Comparison of ENCODE assay signal across 5 cellular contexts in the genomic region with DNA sequence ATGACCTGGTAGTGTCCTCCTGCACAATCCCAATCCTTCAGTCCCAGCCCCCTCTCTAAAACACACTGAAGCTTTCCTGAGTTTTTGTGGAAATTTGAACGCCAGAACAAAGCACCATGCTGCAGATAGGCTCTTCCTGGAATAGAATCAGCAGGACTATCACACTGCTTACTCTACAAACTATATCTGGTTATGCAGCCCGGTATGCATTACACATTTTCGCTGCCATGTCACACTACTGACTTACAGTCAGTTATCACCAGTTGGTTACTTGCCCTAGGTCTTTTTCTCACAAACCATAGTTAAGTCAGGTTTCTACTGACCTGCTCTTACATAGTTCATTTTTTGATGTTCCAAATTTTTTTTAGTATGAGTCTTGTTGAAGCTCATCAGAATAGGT. TPM values are rescaled to one million over a fixed set of nuclear protein-coding genes. Genes with fewer than 3 reads are reported as not detected.
"Had no signal": no experiment of that assay in that cellular context is flagged by ENCODE, and none has a peak within 500 bp of the region (broad histone marks: within the 10 kb centered on the region; RNA-seq: fewer than 3 reads in every experiment).

No MANE protein-coding gene starts in this region.

- ATAC-seq: GM23338 had no signal

- DNase-seq: H9, HCEC 1CT, IMR-90 had no signal

- H2AFZ ChIP-seq: GM23338 had no signal

- H3K4me3 ChIP-seq: GM23338 had no signal

- H3K4me2 ChIP-seq: GM23338 had no signal

RNA-seq across cellular contexts. Expression of gene PLCXD3, which starts 24.9 kb away (rescaled TPM):
- total RNA-seq: H9, HT-29 had no signal
